In genomic region chr10:78980354-78980753, GRCh38 we compare ENCODE assay signal across 18 cellular contexts.
DNase-seq lines count a peak whose midpoint lies in the region; ATAC-seq and TF ChIP-seq lines count a peak whose summit lies in the region.
"Had no signal": no experiment of that assay in that cellular context is flagged by ENCODE, and none has a peak within 500 bp of the region (broad histone marks: within the 10 kb centered on the region; RNA-seq: fewer than 3 reads in every experiment).

No MANE protein-coding gene starts in this region.

- 80% methylated on average over 9 of the region's 9 CpGs for WGBS in right cardiac atrium

- TF ChIP-seq CTCF in right atrium auricular region (IDR thresholded peaks at IDR 0.05) (no peak), brain (conservative IDR thresholded peaks at IDR 0.05) (no peak), neural crest cell (conservative IDR thresholded peaks at IDR 0.05) (no peak), type B pancreatic cell (conservative IDR thresholded peaks at IDR 0.05) (no peak)

- H3K27ac Mint-ChIP-seq in brain (peak overlapping the region in 4 of 5 experiments; percentile 9 to 45 (median 32)), neural crest cell (ENCODE audit: unreplicated experiment) (peak overlapping the region; percentile 45), type B pancreatic cell (no peak overlapping the region)
- H3K27ac Mint-ChIP-seq in effector memory CD8-positive, alpha-beta T cell: no peak overlapping the region
- H3K27ac Mint-ChIP-seq: CD4-positive, alpha-beta T cell had no signal

- H3K4me1 ChIP-seq in right cardiac atrium (ENCODE audit: control insufficient read depth, insufficient read depth, low read length) (no peaks in the 10 kb centered on the region), right atrium auricular region (peaks cover 0 to 25% of the 10 kb centered on the region in 2 donors)

- H3K36me3 Mint-ChIP-seq in brain: no peaks in the 10 kb centered on the region
- no peaks in the 10 kb centered on the region for H3K36me3 Mint-ChIP-seq in neural crest cell (ENCODE audit: low read depth)
- H3K36me3 Mint-ChIP-seq in type B pancreatic cell: no peaks in the 10 kb centered on the region
- H3K36me3 Mint-ChIP-seq in effector memory CD8-positive, alpha-beta T cell (ENCODE audit: insufficient read depth): no peaks in the 10 kb centered on the region

- intact Hi-C loops in right cardiac atrium (cut with DNase I): no loop called here

- H3K27me3 ChIP-seq in right cardiac atrium (ENCODE audit: control insufficient read depth, insufficient read depth) (no peaks in the 10 kb centered on the region), right atrium auricular region (no peaks in the 10 kb centered on the region)

- H3K9me3 ChIP-seq in right cardiac atrium (ENCODE audit: control insufficient read depth, low read length) (no peaks in the 10 kb centered on the region), right atrium auricular region (no peaks in the 10 kb centered on the region)

- H3K27me3 Mint-ChIP-seq in brain (peaks cover 3% of the 10 kb centered on the region), neural crest cell (ENCODE audit: low read depth) (peaks cover 2% of the 10 kb centered on the region), type B pancreatic cell (peaks cover 15% of the 10 kb centered on the region)
- no peaks in the 10 kb centered on the region for H3K27me3 Mint-ChIP-seq in effector memory CD8-positive, alpha-beta T cell
- H3K27me3 Mint-ChIP-seq: CD4-positive, alpha-beta T cell had no signal

- no peak for ATAC-seq in right cardiac atrium
- ATAC-seq in effector memory CD8-positive, alpha-beta T cell (replicated peaks): no peak
- ATAC-seq: PC-3 had no signal

- peaks cover 56% of the 10 kb centered on the region for H3K4me1 Mint-ChIP-seq in brain
- H3K4me1 Mint-ChIP-seq in neural crest cell: peaks cover 34% of the 10 kb centered on the region
- peaks cover 36% of the 10 kb centered on the region for H3K4me1 Mint-ChIP-seq in type B pancreatic cell (ENCODE audit: unreplicated experiment)
- H3K4me1 Mint-ChIP-seq in effector memory CD8-positive, alpha-beta T cell (ENCODE audit: low read depth in 2 of 2): peaks cover 6 to 11% of the 10 kb centered on the region in 2 donors

- H3K27ac ChIP-seq in right cardiac atrium (ENCODE audit: low read length): no peak overlapping the region
- peak overlapping the region in 1 of 2 donors; percentile 13 for H3K27ac ChIP-seq in right atrium auricular region
- H3K27ac ChIP-seq: KMS-11 had no signal

- no peaks in the 10 kb centered on the region for H3K36me3 ChIP-seq in right atrium auricular region

- no peak overlapping the region for H3K4me3 Mint-ChIP-seq in brain
- H3K4me3 Mint-ChIP-seq in neural crest cell: no peak overlapping the region
- peak overlapping the region; percentile 15 for H3K4me3 Mint-ChIP-seq in type B pancreatic cell
- H3K4me3 Mint-ChIP-seq in effector memory CD8-positive, alpha-beta T cell: no peak overlapping the region
- H3K4me3 Mint-ChIP-seq: CD4-positive, alpha-beta T cell had no signal

- DNase-seq in right cardiac atrium (peak; percentile 1 to 36 (median 29)), right atrium auricular region (ENCODE audit: low spot score) (no peak), neural crest cell (ENCODE audit: low read depth, low spot score) (no peak), type B pancreatic cell (ENCODE audit: extremely low spot score, unreplicated experiment) (no peak), hypothalamus (lab: John Stamatoyannopoulos, UW) (no peak), Kasumi-1 (lab: John Stamatoyannopoulos, UW) (no peak)
- no peak for DNase-seq in effector memory CD8-positive, alpha-beta T cell
- DNase-seq: CD4-positive, alpha-beta T cell; DMS79 treated with DMSO at 0.1 percent for 48 hours; GDM1; MM.1S; NCI-H1105; NCI-H187 treated with DMSO at 0.1 percent for 48 hours; NCI-H446 treated with DMSO at 0.1 percent for 48 hours; NCI-H748 treated with DMSO at 0.1 percent for 48 hours; PC-3 had no signal

- peaks cover 0 to 7% (median 0%) of the 10 kb centered on the region in 5 experiments for H3K9me3 Mint-ChIP-seq in brain
- H3K9me3 Mint-ChIP-seq in neural crest cell: no peaks in the 10 kb centered on the region
- no peaks in the 10 kb centered on the region for H3K9me3 Mint-ChIP-seq in type B pancreatic cell
- no peaks in the 10 kb centered on the region for H3K9me3 Mint-ChIP-seq in effector memory CD8-positive, alpha-beta T cell
- H3K9me3 Mint-ChIP-seq: CD4-positive, alpha-beta T cell had no signal

- H3K4me3 ChIP-seq in right cardiac atrium (ENCODE audit: low read length) (no peak overlapping the region), right atrium auricular region (no peak overlapping the region)

Comparison
In these comparisons a context has a peak if more than half of its experiments do, and no peak if none do; other contexts are left out.
1. DNase-seq: peak in right cardiac atrium (3 of 3); none in right atrium auricular region (single experiment), neural crest cell (single experiment), type B pancreatic cell (single experiment), effector memory CD8-positive, alpha-beta T cell (0 of 3), hypothalamus (0 of 51) and Kasumi-1 (0 of 2).
2. H3K27ac Mint-ChIP-seq: peak in brain (4 of 5) and neural crest cell (single experiment); none in type B pancreatic cell (single experiment) and effector memory CD8-positive, alpha-beta T cell (0 of 2).